In genomic region chr17:51422634-51423033, GRCh38 we compare ENCODE assay signal across 23 cellular contexts.
"Had no signal": no experiment of that assay in that cellular context is flagged by ENCODE, and none has a peak within 500 bp of the region (broad histone marks: within the 10 kb centered on the region; RNA-seq: fewer than 3 reads in every experiment).

No MANE protein-coding gene starts in this region.

- H3K9me3 ChIP-seq: breast epithelium, heart right ventricle, left ventricle myocardium inferior, ovary, psoas muscle, right atrium auricular region, spleen, thoracic aorta had no signal

- ATAC-seq: heart right ventricle, natural killer cell, psoas muscle had no signal

- DNase-seq: activated CD4-positive, alpha-beta memory T cell treated with anti-CD3 and anti-CD28 coated beads for 36 hours; activated CD4-positive, alpha-beta T cell treated with anti-CD3 and anti-CD28 coated beads for 4 hours; activated CD4-positive, CD25-positive, alpha-beta regulatory T cell; activated effector memory CD4-positive, alpha-beta T cell treated with Interleukin-2 at 50 U/mL for 16 hours; activated naive CD4-positive, alpha-beta T cell treated with anti-CD3 and anti-CD28 coated beads for 36 hours; activated naive CD8-positive, alpha-beta T cell treated with anti-CD3 and anti-CD28 coated beads, Interleukin-2, amount 10 ng/mL, durations not matched to agents 7 days and 5 days; activated T-cell treated with anti-CD3 and anti-CD28 coated beads, Interleukin-2, amount 50 U/mL, for 48 hours; amniotic stem cell; cerebellar nuclear complex; heart right ventricle; left ventricle myocardium inferior; natural killer cell; ovary; psoas muscle; spleen; stimulated activated CD4-positive, alpha-beta T cell treated with anti-CD3 and anti-CD28 coated beads, Interleukin-4, amount 100 ng/mL, for 1 hour; stimulated activated naive CD4-positive, alpha-beta T cell; T-helper 9 cell had no signal

- H3K36me3 ChIP-seq: breast epithelium, heart right ventricle, left ventricle myocardium inferior, ovary, right atrium auricular region, spleen, thoracic aorta had no signal

- H3K4me1 ChIP-seq: breast epithelium, left ventricle myocardium inferior, psoas muscle, right atrium auricular region had no signal

- H3K27ac ChIP-seq: breast epithelium, coronary artery, epithelial cell of prostate, heart right ventricle, left ventricle myocardium inferior, ovary, psoas muscle, right atrium auricular region, spleen, thoracic aorta had no signal

- H3K27me3 ChIP-seq: breast epithelium, ovary, right atrium auricular region had no signal

- H3K4me3 ChIP-seq: breast epithelium, coronary artery, heart right ventricle, left ventricle myocardium inferior, ovary, psoas muscle, right atrium auricular region, spleen, thoracic aorta had no signal
